In the genomic region with DNA sequence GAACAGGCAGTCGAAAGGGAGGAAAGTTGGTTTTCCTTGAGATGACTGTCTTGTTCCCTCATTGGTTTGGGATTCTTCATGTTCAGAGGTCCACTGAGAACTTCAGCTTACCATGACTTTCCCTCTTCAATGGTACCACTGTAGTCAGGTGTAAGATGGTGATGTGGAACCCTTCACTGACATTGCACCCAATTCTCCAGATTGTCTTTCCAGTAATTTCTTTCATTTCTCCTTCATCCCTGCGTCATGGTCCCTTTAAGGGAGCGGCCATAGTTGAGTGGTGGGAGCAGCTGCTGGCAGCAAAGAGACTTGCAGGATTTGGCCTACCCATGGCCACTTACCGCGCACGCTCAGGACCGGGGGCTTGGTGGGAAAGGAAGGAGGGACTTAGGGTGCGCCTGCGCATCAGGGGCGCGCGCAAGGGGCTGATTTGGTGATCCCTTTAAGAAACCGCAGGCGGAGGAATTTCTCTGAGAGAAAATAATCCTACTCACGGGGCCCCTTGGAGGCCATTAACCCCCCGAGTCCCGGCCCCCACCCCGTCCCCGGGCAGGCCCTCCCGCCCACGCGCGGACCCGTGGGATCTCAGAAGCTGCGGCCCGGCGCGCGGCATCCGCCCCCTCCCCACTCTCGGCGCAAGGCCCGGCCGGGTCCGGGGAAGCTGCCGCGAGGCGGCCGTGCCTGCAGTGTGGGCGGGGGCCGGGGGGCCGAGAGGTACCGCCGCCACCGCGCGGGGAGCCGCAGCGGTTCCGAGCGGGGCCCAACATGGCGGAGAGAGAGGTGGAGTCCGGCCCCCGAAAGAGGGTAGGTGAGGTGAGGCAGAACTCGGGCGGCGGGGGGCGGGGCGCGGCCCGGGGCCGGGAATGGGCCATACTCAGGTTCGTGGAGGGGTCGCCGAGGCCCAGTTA, we compare ENCODE assay signal across 8 cellular contexts. TPM values are rescaled to one million over a fixed set of nuclear protein-coding genes. Genes with fewer than 3 reads are reported as not detected.
DNase-seq lines count a peak whose midpoint lies in the region; ATAC-seq and TF ChIP-seq lines count a peak whose summit lies in the region.

ZMYM4 (plus strand) TSS at position 428 of the 908 bp plus-strand sequence; CDS start at position 766, 338 bp downstream.

- CTCF ChIA-PET in AG04450 (lab: Charles Lee) = interaction anchor here (0.6 to 1.6 kb wide), 2 partner anchors 66 to 106 kb away, joined by 5 to 7 read pairs; no protein-coding TSS in a partner anchor

- no peak for TF ChIP-seq CTCF in AG04450 (IDR thresholded peaks at IDR 0.05; ENCODE audit: low read depth, low read length)

- no peaks in the 10 kb centered on the region for H3K27me3 ChIP-seq in AG04450 (ENCODE audit: control insufficient read depth, insufficient read depth, low read length)

- DNase-seq in AG04450 (ENCODE audit: low read depth, low spot score) (peak; percentile 99), NCI-H345 (lab: John Stamatoyannopoulos, UW) (peak; percentile 97), cerebellar cortex (ENCODE audit: low spot score) (peak; percentile 97), islet precursor cell (peak; percentile 98)
- peak; percentile 77 to 87 (median 86) for DNase-seq in stimulated activated CD4-positive, alpha-beta T cell treated with anti-CD3 and anti-CD28 coated beads, Interleukin-12 subunit alpha, Interleukin-12 subunit beta, amount 100 ng/mL, for 48 hours (ENCODE audit: low read depth in 2 of 3, low spot score in 1 of 3)

- H3K4me3 ChIP-seq in AG04450 (ENCODE audit: low read depth, low read length) = peak within 1 kb of the TSS; percentile 81

- peak; percentile 84 for ATAC-seq in GM18907 (IDR thresholded peaks at IDR 0.05; ENCODE audit: unreplicated experiment)
- peak; percentile 87 for ATAC-seq in HG03175 (IDR thresholded peaks at IDR 0.05; ENCODE audit: unreplicated experiment)
- ATAC-seq in activated CD4-positive, CD25-positive, alpha-beta regulatory T cell treated with anti-CD3 and anti-CD28 coated beads, Interleukin-2, amount 50 U/mL, for 24 hours = peak; percentile 92

- H3K27ac ChIP-seq in AG04450 (ENCODE audit: low read depth, low read length) = no peak within 1 kb of the TSS

- POLR2A ChIA-PET in AG04450 (lab: Yijun Ruan, JAX) = interaction anchor here (0.6 to 0.8 kb wide), 5 partner anchors 21 to 75 kb away, joined by 3 to 7 read pairs (median 4); partner anchors contain the start of gene SFPQ

- H3K9me3 ChIP-seq in AG04450 (ENCODE audit: control insufficient read depth, insufficient read depth, low read length) = no peaks in the 10 kb centered on the region

RNA-seq across cellular contexts. Expression of gene ZMYM4, which starts in this region (rescaled TPM):
- polyA plus RNA-seq in AG04450 (2011; rRNA removed) = 40.3 and 58.3 TPM in 2 replicates
- 54.6 and 86.7 TPM in 2 replicates for polyA minus RNA-seq in AG04450 (2011; rRNA and poly(A)+ RNA removed)
